1 cellular context compared by ENCODE assay signal in genomic region chr10:37856881-37857286, GRCh38.
TF ChIP-seq lines count a peak whose summit lies in the region.

No MANE protein-coding gene starts in this region.

TF ChIP-seq in K562, 482 proteins besides CTCF, POLR2A, EP300 and RAD21 (continued from another document and continues in another):
- TF ChIP-seq ZNF512 (tag; IDR thresholded peaks at IDR 0.05) (no peak), ZNF639 (CRISPR knock-in tag; conservative IDR thresholded peaks at IDR 0.05 in 1 of 2, IDR thresholded peaks at IDR 0.05 in 1 of 2) (no peak), TCF3 (CRISPR knock-in tag; IDR thresholded peaks at IDR 0.05) (peak; percentile 46), PHTF2 (CRISPR knock-in tag; IDR thresholded peaks at IDR 0.05) (no peak), ZNF696 (CRISPR knock-in tag; conservative IDR thresholded peaks at IDR 0.05) (no peak), ZNF75A (CRISPR knock-in tag; IDR thresholded peaks at IDR 0.05) (no peak), RUNX1 (IDR thresholded peaks at IDR 0.05; ENCODE audit: low read depth) (no peak), SREBF1 (IDR thresholded peaks at IDR 0.05; ENCODE audit: borderline replicate concordance, low read depth, low read length) (no peak), TEAD4 (IDR thresholded peaks at IDR 0.05; ENCODE audit: low read length) (peak; percentile 62), TEAD4 (CRISPR knock-in tag; IDR thresholded peaks at IDR 0.05; ENCODE audit: borderline replicate concordance) (no peak), MCM5 (IDR thresholded peaks at IDR 0.05; ENCODE audit: low read depth) (no peak), CTBP1 (IDR thresholded peaks at IDR 0.05; ENCODE audit: borderline replicate concordance) (peak; percentile 69; the same call in 1 of the 2 replicates), ARID3A (IDR thresholded peaks at IDR 0.05; ENCODE audit: borderline replicate concordance, low read depth, low read length) (no peak), E2F1 (CRISPR knock-in tag; IDR thresholded peaks at IDR 0.05) (no peak), GMEB1 (CRISPR knock-in tag; IDR thresholded peaks at IDR 0.05) (no peak), MLX (CRISPR knock-in tag; conservative IDR thresholded peaks at IDR 0.05) (no peak), ZBED1 (IDR thresholded peaks at IDR 0.05) (no peak), ZNF668 (CRISPR knock-in tag; IDR thresholded peaks at IDR 0.05) (no peak), AFF1 (IDR thresholded peaks at IDR 0.05; ENCODE audit: low read depth in 1 of 2, partially characterized antibody in 2 of 2) (peak in 1 of 2 experiments; percentile 19), KAT8 (IDR thresholded peaks at IDR 0.05; ENCODE audit: low read depth) (no peak), THRAP3 (IDR thresholded peaks at IDR 0.05; ENCODE audit: borderline replicate concordance) (no peak), CC2D1A (IDR thresholded peaks at IDR 0.05) (no peak), XRCC3 (IDR thresholded peaks at IDR 0.05) (no peak), SMAD1 (IDR thresholded peaks at IDR 0.05; ENCODE audit: low read depth, low read length, partially characterized antibody) (no peak), ZNF785 (CRISPR knock-in tag; IDR thresholded peaks at IDR 0.05) (no peak), DMBX1 (CRISPR knock-in tag; IDR thresholded peaks at IDR 0.05; ENCODE audit: borderline replicate concordance) (no peak), RBM25 (IDR thresholded peaks at IDR 0.05; ENCODE audit: low read depth, low read length, severe bottlenecking) (no peak), KLF1 (tag; IDR thresholded peaks at IDR 0.05) (no peak), ZHX1 (conservative IDR thresholded peaks at IDR 0.05; ENCODE audit: low read length) (no peak), ZNF717 (CRISPR knock-in tag; IDR thresholded peaks at IDR 0.05) (no peak), YY1 (IDR thresholded peaks at IDR 0.05; ENCODE audit: borderline replicate concordance in 1 of 3, control insufficient read depth in 1 of 3, extremely low read depth in 1 of 3, insufficient read depth in 3 of 3, insufficient read length in 1 of 3, insufficient replicate concordance in 2 of 3, low read depth in 1 of 3, low read length in 2 of 3) (no peak), CREBBP (IDR thresholded peaks at IDR 0.05; ENCODE audit: low read depth, low read length) (no peak), HNRNPUL1 (IDR thresholded peaks at IDR 0.05; ENCODE audit: low read length) (no peak), SMC3 (conservative IDR thresholded peaks at IDR 0.05; ENCODE audit: insufficient read depth, low read depth, low read length) (no peak), NCOR1 (IDR thresholded peaks at IDR 0.05) (peak; percentile 53; the same call in 1 of the 2 replicates), ZNF174 (CRISPR knock-in tag; IDR thresholded peaks at IDR 0.05) (no peak), PCBP2 (IDR thresholded peaks at IDR 0.05; ENCODE audit: low read depth, low read length, poor library complexity, severe bottlenecking) (no peak), JUND (IDR thresholded peaks at IDR 0.05; ENCODE audit: borderline replicate concordance, low read depth, low read length) (no peak), JUND (tag; IDR thresholded peaks at IDR 0.05; ENCODE audit: borderline replicate concordance, low read depth, low read length) (peak; percentile 5; the same call in 1 of the 3 replicates), KDM1A (IDR thresholded peaks at IDR 0.05) (peak; percentile 75 to 80), SRF (CRISPR knock-in tag; IDR thresholded peaks at IDR 0.05) (0 out of 4 replicates have a peak, but pooled peaks of 1 of the 2 experiments have one; percentile 18), DPF2 (IDR thresholded peaks at IDR 0.05) (no peak), NR2C1 (IDR thresholded peaks at IDR 0.05) (no peak), NR2C1 (tag; IDR thresholded peaks at IDR 0.05) (peak; percentile 66), KLF13 (tag; IDR thresholded peaks at IDR 0.05; ENCODE audit: borderline replicate concordance, low read depth) (no peak), HMBOX1 (IDR thresholded peaks at IDR 0.05) (no peak), ZNF436 (CRISPR knock-in tag; IDR thresholded peaks at IDR 0.05) (no peak), NFYB (IDR thresholded peaks at IDR 0.05; ENCODE audit: extremely low read depth, insufficient read length) (no peak), RNF2 (IDR thresholded peaks at IDR 0.05) (no peak), LCOR (CRISPR knock-in tag; IDR thresholded peaks at IDR 0.05) (no peak), HDAC1 (IDR thresholded peaks at IDR 0.05) (0 out of 4 replicates have a peak, but pooled peaks of 1 of the 2 experiments have one; percentile 28), HOMEZ (CRISPR knock-in tag; IDR thresholded peaks at IDR 0.05) (no peak)
